ENCODE assay signal across 8 cellular contexts in the genomic region with DNA sequence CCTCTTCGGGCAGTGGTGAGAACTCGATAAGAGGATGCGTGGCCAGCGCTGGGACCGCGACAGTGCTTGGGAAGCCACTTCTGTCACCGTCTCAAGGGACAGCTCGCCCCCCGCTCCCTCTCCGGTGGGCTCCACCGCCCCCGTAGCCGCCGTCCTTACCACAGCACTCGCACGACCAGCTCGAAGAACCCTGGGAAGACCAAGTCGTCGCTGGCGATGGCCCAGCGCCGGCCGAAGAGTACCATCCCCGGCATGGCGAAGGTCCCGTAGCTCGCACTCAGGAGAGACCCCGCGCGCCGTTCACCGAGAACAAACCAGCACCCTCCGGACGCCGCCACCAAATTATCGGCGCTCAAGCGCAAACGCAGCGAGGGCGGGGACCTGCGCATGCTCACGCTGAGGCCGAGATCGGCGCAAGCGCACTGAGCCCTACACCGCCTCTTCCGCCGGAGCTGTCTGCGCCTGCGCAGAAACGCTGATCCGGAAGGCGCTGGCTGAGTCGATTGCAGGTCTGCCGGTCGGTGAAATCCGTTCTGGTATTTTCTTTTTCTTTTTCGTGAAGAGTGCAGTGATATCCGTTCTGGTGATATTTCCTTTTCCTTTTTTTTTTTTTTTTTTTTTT. TPM values are rescaled to one million over a fixed set of nuclear protein-coding genes. Genes with fewer than 3 reads are reported as not detected.
DNase-seq lines count a peak whose midpoint lies in the region; ATAC-seq and TF ChIP-seq lines count a peak whose summit lies in the region.

A gene with protein sequence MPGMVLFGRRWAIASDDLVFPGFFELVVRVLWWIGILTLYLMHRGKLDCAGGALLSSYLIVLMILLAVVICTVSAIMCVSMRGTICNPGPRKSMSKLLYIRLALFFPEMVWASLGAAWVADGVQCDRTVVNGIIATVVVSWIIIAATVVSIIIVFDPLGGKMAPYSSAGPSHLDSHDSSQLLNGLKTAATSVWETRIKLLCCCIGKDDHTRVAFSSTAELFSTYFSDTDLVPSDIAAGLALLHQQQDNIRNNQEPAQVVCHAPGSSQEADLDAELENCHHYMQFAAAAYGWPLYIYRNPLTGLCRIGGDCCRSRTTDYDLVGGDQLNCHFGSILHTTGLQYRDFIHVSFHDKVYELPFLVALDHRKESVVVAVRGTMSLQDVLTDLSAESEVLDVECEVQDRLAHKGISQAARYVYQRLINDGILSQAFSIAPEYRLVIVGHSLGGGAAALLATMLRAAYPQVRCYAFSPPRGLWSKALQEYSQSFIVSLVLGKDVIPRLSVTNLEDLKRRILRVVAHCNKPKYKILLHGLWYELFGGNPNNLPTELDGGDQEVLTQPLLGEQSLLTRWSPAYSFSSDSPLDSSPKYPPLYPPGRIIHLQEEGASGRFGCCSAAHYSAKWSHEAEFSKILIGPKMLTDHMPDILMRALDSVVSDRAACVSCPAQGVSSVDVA (minus strand): TSS at position 366 of the 622 bp plus-strand sequence. CDS start 112 bp downstream, at position 254.

- H3K4me1 ChIP-seq in ES-I3 (ENCODE audit: insufficient read depth, low read length): no peaks in the 10 kb centered on the region; the same call in 1 of the 2 replicates
- no peaks in the 10 kb centered on the region for H3K4me1 ChIP-seq in MM.1S (ENCODE audit: low read length)

- peak within 1 kb of the TSS; percentile 97 for H3K4me3 ChIP-seq in MM.1S (ENCODE audit: low read length)
- peak within 1 kb of the TSS; percentile 97 for H3K4me3 ChIP-seq in fibroblast of the aortic adventitia (ENCODE audit: low read depth, low read length)

- peak; percentile 87 for DNase-seq in HCEC 1CT
- DNase-seq in MM.1S: peak; percentile 96
- peak; percentile 80 for DNase-seq in SHP77 treated with DMSO at 0.1 percent for 48 hours (lab: John Stamatoyannopoulos, UW)
- peak; percentile 98 for DNase-seq in activated effector memory CD4-positive, alpha-beta T cell treated with anti-CD3 and anti-CD28 coated beads, Interleukin-2, amount 50 U/mL, for 16 hours
- peak; percentile 93 for DNase-seq in fibroblast of the aortic adventitia (ENCODE audit: low read depth)
- peak; percentile 97 for DNase-seq in stimulated activated naive CD8-positive, alpha-beta T cell treated with anti-CD3 and anti-CD28 coated beads, Interleukin-15, Interleukin-2, amounts not matched to agents 100 U/mL and 50 U/mL, for 24 hours

- H3K36me3 Mint-ChIP-seq in nephron (ENCODE audit: low read depth): peaks cover 21% of the 10 kb centered on the region

- peak within 1 kb of the TSS; percentile 63 for H3K9ac ChIP-seq in ES-I3 (ENCODE audit: low read depth, low read length)
- H3K9ac ChIP-seq in MM.1S (ENCODE audit: low read length): peak within 1 kb of the TSS; percentile 85

- H3K36me3 ChIP-seq in ES-I3 (ENCODE audit: insufficient read depth, low read length): peaks cover 20% of the 10 kb centered on the region
- peaks cover 11% of the 10 kb centered on the region for H3K36me3 ChIP-seq in MM.1S (replicated peaks; ENCODE audit: insufficient read depth, low read length)

- H3K27me3 Mint-ChIP-seq in nephron (ENCODE audit: low read depth): peaks cover 3% of the 10 kb centered on the region

- peak within 1 kb of the TSS; percentile 81 for H2AFZ ChIP-seq in MM.1S (ENCODE audit: low read length)

- peak within 1 kb of the TSS; percentile 84 to 87 (median 87) for H3K27ac Mint-ChIP-seq in nephron

- peak within 1 kb of the TSS; percentile 76 for H3K4me2 ChIP-seq in MM.1S (ENCODE audit: low read depth, low read length)

- TF ChIP-seq CTCF in MM.1S (IDR thresholded peaks at IDR 0.05; ENCODE audit: low read length) (no peak), fibroblast of the aortic adventitia (IDR thresholded peaks at IDR 0.05; ENCODE audit: insufficient read depth, low read length) (no peak), nephron (IDR thresholded peaks at IDR 0.05; ENCODE audit: unreplicated experiment in 3 of 3) (no peak)

- H3K27ac ChIP-seq in MM.1S (ENCODE audit: low read length): peak within 1 kb of the TSS; percentile 55; the same call in 1 of the 2 replicates

- H3K9me3 ChIP-seq in ES-I3 (ENCODE audit: control insufficient read depth, insufficient read depth, low read length) (no peaks in the 10 kb centered on the region), MM.1S (replicated peaks; ENCODE audit: insufficient read depth, low read length) (no peaks in the 10 kb centered on the region)

- H3K4me1 Mint-ChIP-seq in nephron: peaks cover 15% of the 10 kb centered on the region

- H3K4me3 Mint-ChIP-seq in nephron: peak within 1 kb of the TSS; percentile 95 to 98 (median 97)

- H3K9me2 ChIP-seq in MM.1S (replicated peaks; ENCODE audit: insufficient read depth, low read length): no peaks in the 10 kb centered on the region

- no peaks in the 10 kb centered on the region for H4K20me1 ChIP-seq in MM.1S (ENCODE audit: insufficient read depth, low read length)

- peak; percentile 89 for ATAC-seq in stimulated activated naive CD8-positive, alpha-beta T cell treated with anti-CD3 and anti-CD28 coated beads, Interleukin-15, Interleukin-2, amounts not matched to agents 100 U/mL and 50 U/mL, for 24 hours

- no peaks in the 10 kb centered on the region for H3K27me3 ChIP-seq in MM.1S (replicated peaks; ENCODE audit: insufficient read depth, low read length)

- peaks cover 48% of the 10 kb centered on the region for H3K79me2 ChIP-seq in MM.1S (ENCODE audit: low read length)

- no peaks in the 10 kb centered on the region for H3K9me3 Mint-ChIP-seq in nephron

- peaks cover 5% of the 10 kb centered on the region for H3F3A ChIP-seq in MM.1S (ENCODE audit: insufficient read depth, low read length)

RNA-seq across cellular contexts. Expression of the gene that starts here (rescaled TPM):
- total RNA-seq in fibroblast of the aortic adventitia (ENCODE audit: low replicate concordance): 21.4 and 38.3 TPM in 2 replicates

Comparison
In these comparisons a context has a peak if more than half of its experiments do, and no peak if none do; other contexts are left out.
1. Peak in every context shown above with its lines: DNase-seq, ATAC-seq, H3K4me3 ChIP-seq and H3K27ac ChIP-seq.